In genomic region chr17:67026341-67026740, GRCh38 we compare ENCODE assay signal across 27 cellular contexts. TPM values are rescaled to one million over a fixed set of nuclear protein-coding genes. Genes with fewer than 3 reads are reported as not detected.
"Had no signal": no experiment of that assay in that cellular context is flagged by ENCODE, and none has a peak within 500 bp of the region (broad histone marks: within the 10 kb centered on the region; RNA-seq: fewer than 3 reads in every experiment).

No MANE protein-coding gene starts in this region.

- DNase-seq: activated CD4-positive, alpha-beta memory T cell treated with anti-CD3 and anti-CD28 coated beads for 36 hours; activated CD4-positive, alpha-beta T cell treated with anti-CD3 and anti-CD28 coated beads for 36 hours; activated naive CD8-positive, alpha-beta T cell treated with anti-CD3 and anti-CD28 coated beads for 36 hours; amniotic stem cell; body of pancreas; caudate nucleus; colonic mucosa; endodermal cell; foreskin melanocyte; glutamatergic neuron; hypothalamus; islet precursor cell; mammary epithelial cell; naive B cell; ovary; spleen; stimulated activated CD4-positive, alpha-beta T cell treated with anti-CD3 and anti-CD28 coated beads, Interleukin-4, amount 100 ng/mL, for 4 hours; T-cell had no signal

- H3K27me3 ChIP-seq: body of pancreas, colonic mucosa, ovary had no signal

- H3K4me3 ChIP-seq: body of pancreas, colonic mucosa, ovary, psoas muscle, spleen, thoracic aorta had no signal

- H3K4me1 ChIP-seq: body of pancreas, colonic mucosa, spleen had no signal

- H3K36me3 ChIP-seq: colonic mucosa, ovary, spleen, thoracic aorta had no signal

- ATAC-seq: activated CD4-positive, alpha-beta T cell treated with anti-CD3 and anti-CD28 coated beads for 36 hours; body of pancreas; left lobe of liver; psoas muscle; sciatic nerve; stimulated activated memory B cell treated with anti-CD40 and anti-IgM and Interleukin-4, amounts not matched to agents 10 μg/mL and 1 μg/mL and 100 μg/mL, for 72 hours; T-cell; WTC11 had no signal

- H3K9me3 ChIP-seq: body of pancreas, colonic mucosa, ovary, psoas muscle, spleen, thoracic aorta had no signal

- H3K27ac ChIP-seq: body of pancreas, colonic mucosa, epithelial cell of prostate, ovary, psoas muscle, spleen, thoracic aorta had no signal

RNA-seq across cellular contexts. Expression of gene CACNG1, which starts 18.0 kb away (rescaled TPM):
- polyA plus RNA-seq: fibroblast of lung, mammary epithelial cell, ovary, spleen, urinary bladder had no signal
